Comparison of ENCODE assay signal across 1 cellular context in genomic region chr4:110306363-110306762, GRCh38.
A peak's percentile ranks its signal among the peaks of the same experiment; 100 is the strongest.
TF ChIP-seq lines count a peak whose summit lies in the region.

No MANE protein-coding gene starts in this region.

TF ChIP-seq in SK-N-SH, 30 proteins besides CTCF, POLR2A, EP300 and RAD21 (continued from another document):
- TF ChIP-seq USF1 (IDR thresholded peaks at IDR 0.05; ENCODE audit: borderline replicate concordance, low read depth) (no peak), FOSL2 (IDR thresholded peaks at IDR 0.05; ENCODE audit: borderline replicate concordance, low read depth) (no peak), EZH2phosphoT487 (IDR thresholded peaks at IDR 0.05; ENCODE audit: borderline replicate concordance, low read depth) (no peak), FOXM1 (IDR thresholded peaks at IDR 0.05; ENCODE audit: low read depth) (no peak), FOXJ3 (CRISPR knock-in tag; IDR thresholded peaks at IDR 0.05) (no peak), PBX3 (IDR thresholded peaks at IDR 0.05) (no peak), CHD2 (IDR thresholded peaks at IDR 0.05; ENCODE audit: low read length, partially characterized antibody) (peak; percentile 67), YY1 (IDR thresholded peaks at IDR 0.05; ENCODE audit: low read depth) (no peak), GABPA (IDR thresholded peaks at IDR 0.05; ENCODE audit: low read depth) (no peak), RXRA (IDR thresholded peaks at IDR 0.05; ENCODE audit: borderline replicate concordance, low read depth) (no peak), REST (IDR thresholded peaks at IDR 0.05; ENCODE audit: low read depth, low read length) (no peak), NRF1 (IDR thresholded peaks at IDR 0.05; ENCODE audit: low read depth, low read length) (no peak), ELF1 (IDR thresholded peaks at IDR 0.05) (no peak), NFIC (IDR thresholded peaks at IDR 0.05; ENCODE audit: borderline replicate concordance) (no peak)
TF ChIP-seq in SK-N-SH: peak in this region for 5.
